In genomic region chr1:8352886-8353285, GRCh38 we compare ENCODE assay signal across 13 cellular contexts. TPM values are rescaled to one million over a fixed set of nuclear protein-coding genes. Genes with fewer than 3 reads are reported as not detected.
DNase-seq lines count a peak whose midpoint lies in the region; ATAC-seq and TF ChIP-seq lines count a peak whose summit lies in the region.
"Had no signal": no experiment of that assay in that cellular context is flagged by ENCODE, and none has a peak within 500 bp of the region (broad histone marks: within the 10 kb centered on the region; RNA-seq: fewer than 3 reads in every experiment).

No MANE protein-coding gene starts in this region.

- DNase-seq in cardiac muscle cell (ENCODE audit: low read depth in 1 of 2, low spot score in 1 of 2) (no peak), cardiac septum (ENCODE audit: low spot score) (no peak), left ventricle myocardium inferior (no peak), progenitor cell of endocrine pancreas (ENCODE audit: low spot score, unreplicated experiment) (no peak), vagina (ENCODE audit: extremely low spot score in 2 of 2) (no peak), superior temporal gyrus (ENCODE audit: extremely low spot score) (no peak)
- DNase-seq: foreskin fibroblast, Karpas-422, natural killer cell, NCI-H1694, NCI-H748 treated with DMSO at 0.1 percent for 48 hours had no signal

- H3K36me3 ChIP-seq in cardiac muscle cell (peaks cover 38% of the 10 kb centered on the region), left ventricle myocardium inferior (peaks cover 45% of the 10 kb centered on the region), vagina (peaks cover under 1 to 44% of the 10 kb centered on the region in 2 donors)

- no peaks in the 10 kb centered on the region for H3K4me1 ChIP-seq in cardiac muscle cell (ENCODE audit: low read depth)
- peaks cover 91% of the 10 kb centered on the region for H3K4me1 ChIP-seq in left ventricle myocardium inferior
- H3K4me1 ChIP-seq in vagina, result peaks cover 19% of the 10 kb centered on the region

- no peak overlapping the region for H3K4me3 Mint-ChIP-seq in progenitor cell of endocrine pancreas (ENCODE audit: low read depth)
- H3K4me3 Mint-ChIP-seq: natural killer cell had no signal

- no peak for TF ChIP-seq CTCF in cardiac muscle cell (IDR thresholded peaks at IDR 0.05; ENCODE audit: low read depth, low read length)
- no peak for TF ChIP-seq CTCF in left ventricle myocardium inferior (IDR thresholded peaks at IDR 0.05; ENCODE audit: borderline replicate concordance)
- TF ChIP-seq CTCF in progenitor cell of endocrine pancreas (IDR thresholded peaks at IDR 0.05; ENCODE audit: unreplicated experiment), result no peak
- TF ChIP-seq CTCF in vagina (IDR thresholded peaks at IDR 0.05), result no peak

- no peaks in the 10 kb centered on the region for H3K27me3 Mint-ChIP-seq in progenitor cell of endocrine pancreas

- no peaks in the 10 kb centered on the region for H3K27me3 ChIP-seq in cardiac muscle cell
- no peaks in the 10 kb centered on the region for H3K27me3 ChIP-seq in left ventricle myocardium inferior (ENCODE audit: low read depth)
- H3K27me3 ChIP-seq in vagina, result no peaks in the 10 kb centered on the region

- H3K9me3 ChIP-seq in cardiac muscle cell (ENCODE audit: low read depth) (no peaks in the 10 kb centered on the region), left ventricle myocardium inferior (replicated peaks) (no peaks in the 10 kb centered on the region), vagina (no peaks in the 10 kb centered on the region)

- no peaks in the 10 kb centered on the region for H3K9me3 Mint-ChIP-seq in progenitor cell of endocrine pancreas (ENCODE audit: low read depth)
- H3K9me3 Mint-ChIP-seq: natural killer cell had no signal

- H3K27ac Mint-ChIP-seq in progenitor cell of endocrine pancreas, result peak overlapping the region; percentile 82
- H3K27ac Mint-ChIP-seq: natural killer cell had no signal

- H3K4me1 Mint-ChIP-seq in progenitor cell of endocrine pancreas (ENCODE audit: low read depth), result peaks cover 12% of the 10 kb centered on the region

- TF ChIP-seq POLR2A in vagina (IDR thresholded peaks at IDR 0.05), result no peak

- intact Hi-C loops in cardiac septum (cut with DNase I) (no loop called here), left ventricle myocardium inferior (cut with micrococcal nuclease) (no loop called here), vagina (cut with DNase I) (no loop called here)

- H3K4me3 ChIP-seq in cardiac muscle cell, result no peak overlapping the region
- no peak overlapping the region for H3K4me3 ChIP-seq in left ventricle myocardium inferior
- H3K4me3 ChIP-seq in vagina, result no peak overlapping the region

- peak overlapping the region; percentile 69 for H3K27ac ChIP-seq in cardiac muscle cell
- H3K27ac ChIP-seq in left ventricle myocardium inferior (replicated peaks), result peak overlapping the region; percentile 87
- peak overlapping the region; percentile 26 for H3K27ac ChIP-seq in vagina

- ATAC-seq in GM18861 (IDR thresholded peaks at IDR 0.05; ENCODE audit: unreplicated experiment) (no peak), HG03442 (IDR thresholded peaks at IDR 0.05; ENCODE audit: unreplicated experiment) (no peak)
- ATAC-seq: natural killer cell had no signal

- peaks cover 21% of the 10 kb centered on the region for H3K36me3 Mint-ChIP-seq in progenitor cell of endocrine pancreas (ENCODE audit: insufficient read depth)
- H3K36me3 Mint-ChIP-seq: natural killer cell had no signal

RNA-seq across cellular contexts. Expression of gene SLC45A1, which starts 35.0 kb away (rescaled TPM):
- total RNA-seq in cardiac muscle cell, result 0.28 and 0.42 TPM in 2 replicates
- polyA plus RNA-seq in cardiac muscle cell, result 0.34 and 0.79 TPM in 2 replicates
- total RNA-seq in cardiac septum, result 1.8 TPM
- 1.8 TPM for total RNA-seq in left ventricle myocardium inferior
- 0.60 and 0.86 TPM in 2 replicates for total RNA-seq in progenitor cell of endocrine pancreas
- total RNA-seq in vagina, result 13.8 TPM

Comparison
In these comparisons a context has a peak if more than half of its experiments do, and no peak if none do; other contexts are left out.
1. H3K27ac ChIP-seq: peak in every context shown above with its lines; median percentile 87 in left ventricle myocardium inferior; 69 in cardiac muscle cell; 26 in vagina.